Comparison of ENCODE assay signal across 18 cellular contexts in genomic region chr10:117483056-117483590, GRCh38. TPM values are rescaled to one million over a fixed set of nuclear protein-coding genes. Genes with fewer than 3 reads are reported as not detected.
"Had no signal": no experiment of that assay in that cellular context is flagged by ENCODE, and none has a peak within 500 bp of the region (broad histone marks: within the 10 kb centered on the region; RNA-seq: fewer than 3 reads in every experiment).

No MANE protein-coding gene starts in this region.

- H3K27ac ChIP-seq: brain microvascular endothelial cell had no signal

- DNase-seq: activated CD4-positive, alpha-beta T cell treated with anti-CD3 and anti-CD28 coated beads for 4 hours; activated CD8-positive, alpha-beta memory T cell treated with anti-CD3 and anti-CD28 coated beads, Interleukin-2, amount 50 U/mL, for 4 hours; activated CD8-positive, alpha-beta T cell treated with anti-CD3 and anti-CD28 coated beads for 36 hours; activated naive CD4-positive, alpha-beta T cell treated with anti-CD3 and anti-CD28 coated beads for 36 hours; activated T-cell treated with anti-CD3 and anti-CD28 coated beads, Interleukin-2, amount 50 U/mL, for 1 hour; brain microvascular endothelial cell; IMR-90; Kasumi-1; KBM-7; NCI-H1048; NCI-H146; NCI-H2029; NCI-H510A treated with DMSO at 0.1 percent for 48 hours; NCI-H69; SHP77 had no signal

- H3K27ac Mint-ChIP-seq: activated CD8-positive, alpha-beta T cell treated with anti-CD3 and anti-CD28 coated beads for 36 hours; activated naive CD4-positive, alpha-beta T cell treated with anti-CD3 and anti-CD28 coated beads for 36 hours; activated naive CD8-positive, alpha-beta T cell; T-helper 1 cell treated with Interleukin-12 subunit alpha and Interleukin-12 subunit beta and Interleukin-4 antibody, amounts not matched to agents 30 μg/mL and 1 μg/mL, for 36 hours had no signal

- H3K36me3 ChIP-seq: brain microvascular endothelial cell had no signal

- H3K4me3 Mint-ChIP-seq: activated CD8-positive, alpha-beta T cell treated with anti-CD3 and anti-CD28 coated beads for 36 hours; activated naive CD4-positive, alpha-beta T cell treated with anti-CD3 and anti-CD28 coated beads for 36 hours; activated naive CD8-positive, alpha-beta T cell; T-helper 1 cell treated with Interleukin-12 subunit alpha and Interleukin-12 subunit beta and Interleukin-4 antibody, amounts not matched to agents 30 μg/mL and 1 μg/mL, for 36 hours had no signal

- H3K9me3 Mint-ChIP-seq: activated CD8-positive, alpha-beta T cell treated with anti-CD3 and anti-CD28 coated beads for 36 hours; activated naive CD4-positive, alpha-beta T cell treated with anti-CD3 and anti-CD28 coated beads for 36 hours; T-helper 1 cell treated with Interleukin-12 subunit alpha and Interleukin-12 subunit beta and Interleukin-4 antibody, amounts not matched to agents 30 μg/mL and 1 μg/mL, for 36 hours had no signal

- H3K36me3 Mint-ChIP-seq: activated naive CD8-positive, alpha-beta T cell had no signal

- H3K27me3 ChIP-seq: brain microvascular endothelial cell had no signal

- H3K27me3 Mint-ChIP-seq: activated CD8-positive, alpha-beta T cell treated with anti-CD3 and anti-CD28 coated beads for 36 hours; activated naive CD8-positive, alpha-beta T cell had no signal

RNA-seq across cellular contexts. Expression of gene EMX2, which starts 59.4 kb away (rescaled TPM):
- total RNA-seq: activated CD8-positive, alpha-beta T cell treated with anti-CD3 and anti-CD28 coated beads for 36 hours; activated naive CD4-positive, alpha-beta T cell treated with anti-CD3 and anti-CD28 coated beads for 36 hours; IMR-90; SK-MEL-5 had no signal
- polyA plus RNA-seq: IMR-90 had no signal
